In the genomic region with DNA sequence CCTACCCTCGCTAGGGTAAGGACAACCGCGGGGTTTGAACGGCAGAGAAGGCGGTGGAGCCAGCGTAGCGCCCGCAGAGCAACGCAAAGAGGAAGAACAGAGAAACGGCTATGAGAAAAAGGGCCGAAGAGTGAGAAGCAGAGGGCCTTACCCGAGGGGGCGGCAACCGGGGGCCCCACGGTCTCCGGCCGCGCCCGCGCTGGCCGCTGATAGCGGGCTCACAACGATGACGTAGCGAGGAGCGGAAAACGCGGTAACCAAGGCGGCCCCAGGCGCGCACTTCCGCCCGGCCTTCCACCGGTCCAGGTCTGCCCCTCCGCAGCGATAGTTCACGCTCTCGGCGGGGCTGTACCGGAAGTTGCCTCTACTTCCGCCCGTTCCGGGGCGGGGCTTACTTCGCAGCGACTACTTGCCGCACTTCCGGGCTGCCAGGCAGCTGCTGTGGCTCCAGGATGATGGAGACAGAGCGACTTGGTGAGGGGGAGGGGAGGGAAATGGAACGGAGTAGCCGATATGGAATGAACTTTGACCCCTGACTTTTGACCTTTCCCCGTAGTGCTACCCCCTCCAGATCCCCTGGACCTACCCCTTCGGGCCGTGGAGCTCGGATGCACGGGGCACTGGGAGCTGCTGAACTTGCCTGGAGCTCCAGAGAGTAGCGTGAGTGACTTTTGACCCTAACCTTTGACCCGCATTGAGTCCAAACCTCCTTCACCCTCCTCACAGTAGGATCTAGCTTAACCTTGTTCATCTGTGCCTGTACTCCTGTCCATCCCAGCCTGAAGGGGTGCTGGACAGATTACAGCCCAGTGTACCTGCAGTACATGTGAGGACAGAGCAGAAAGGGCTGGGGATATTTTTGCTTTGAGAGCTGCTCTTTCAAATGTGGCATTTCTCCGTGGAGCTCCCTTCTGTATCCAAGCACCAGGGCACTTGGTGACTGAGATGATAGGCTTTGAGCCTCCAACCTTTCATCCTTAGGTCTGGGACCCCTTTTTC, we compare ENCODE assay signal across 8 cellular contexts. TPM values are rescaled to one million over a fixed set of nuclear protein-coding genes. Genes with fewer than 3 reads are reported as not detected.
DNase-seq lines count a peak whose midpoint lies in the region; ATAC-seq lines count a peak whose summit lies in the region.

Gene NELFE (minus strand): TSS at position 231 of the 999 bp plus-strand sequence. CDS start 525 bp downstream, outside the sequence.
Gene SKIC2 (plus strand): TSS at position 435 of the 999 bp plus-strand sequence. CDS start 18 bp downstream, at position 453.

- DNase-seq in COLO668 (lab: John Stamatoyannopoulos, UW; ENCODE audit: unreplicated experiment) (peak; percentile 95), HT1080 (ENCODE audit: low read depth) (peak; percentile 98), NOMO-1 treated with DMSO at 0.1 percent for 48 hours (lab: John Stamatoyannopoulos, UW; ENCODE audit: unreplicated experiment) (peak; percentile 98), memory B cell (ENCODE audit: low spot score in 2 of 2) (peak; percentile 97 to 98)
- peak; percentile 97 for DNase-seq in activated CD8-positive, alpha-beta memory T cell treated with anti-CD3 and anti-CD28 coated beads for 4 hours (ENCODE audit: low read depth in 2 of 2)
- DNase-seq in effector memory CD8-positive, alpha-beta T cell, result peak; percentile 98 to 99 (median 98)
- DNase-seq in stimulated activated CD8-positive, alpha-beta memory T cell treated with anti-CD3 and anti-CD28 coated beads, Interleukin-12 subunit alpha, Interleukin-12 subunit beta, amount 100 ng/mL, for 24 hours (ENCODE audit: extremely low read depth), result peak; percentile 95

- no peaks in the 10 kb centered on the region for H3K9me3 Mint-ChIP-seq in effector memory CD8-positive, alpha-beta T cell
- H3K9me3 Mint-ChIP-seq in memory B cell, result no peaks in the 10 kb centered on the region

- H3K27ac Mint-ChIP-seq in effector memory CD8-positive, alpha-beta T cell, result peak within 1 kb of the TSS; percentile 95 to 96
- peak within 1 kb of the TSS; percentile 94 for H3K27ac Mint-ChIP-seq in memory B cell

- ATAC-seq in GM21360 (IDR thresholded peaks at IDR 0.05; ENCODE audit: unreplicated experiment), result peak; percentile 94
- ATAC-seq in effector memory CD8-positive, alpha-beta T cell (replicated peaks), result peak; percentile 97
- peak; percentile 97 for ATAC-seq in memory B cell (ENCODE audit: low read depth)

- no peaks in the 10 kb centered on the region for H3K27me3 Mint-ChIP-seq in effector memory CD8-positive, alpha-beta T cell
- no peaks in the 10 kb centered on the region for H3K27me3 Mint-ChIP-seq in memory B cell

- H3K4me3 Mint-ChIP-seq in effector memory CD8-positive, alpha-beta T cell, result peak within 1 kb of the TSS; percentile 92 to 93
- H3K4me3 Mint-ChIP-seq in memory B cell, result peak within 1 kb of the TSS; percentile 93

- peaks cover 64% of the 10 kb centered on the region for H3K36me3 Mint-ChIP-seq in effector memory CD8-positive, alpha-beta T cell (ENCODE audit: insufficient read depth)
- peaks cover 35% of the 10 kb centered on the region for H3K36me3 Mint-ChIP-seq in memory B cell

- peaks cover 30 to 33% of the 10 kb centered on the region in 2 donors for H3K4me1 Mint-ChIP-seq in effector memory CD8-positive, alpha-beta T cell (ENCODE audit: low read depth in 2 of 2)
- H3K4me1 Mint-ChIP-seq in memory B cell, result peaks cover 17% of the 10 kb centered on the region

RNA-seq across cellular contexts. Expression of gene NELFE, which starts in this region (rescaled TPM):
- total RNA-seq in HT1080 (2014; rRNA removed; shearing (Covaris generic)), result 109 and 116 TPM in 2 replicates
- polyA plus RNA-seq in HT1080 (2015; cell fraction: cytosol; rRNA removed), result 149 and 154 TPM in 2 replicates
- polyA plus RNA-seq in HT1080 (2015; cell fraction: nucleus; rRNA removed), result 94.6 and 95.1 TPM in 2 replicates

RNA-seq across cellular contexts. Expression of gene SKIC2, which starts in this region (rescaled TPM):
- total RNA-seq in HT1080 (2014; rRNA removed; shearing (Covaris generic)), result 31.4 and 39.0 TPM in 2 replicates
- polyA plus RNA-seq in HT1080 (2015; cell fraction: cytosol; rRNA removed), result 23.1 and 25.7 TPM in 2 replicates
- polyA plus RNA-seq in HT1080 (2015; cell fraction: nucleus; rRNA removed), result 176 and 181 TPM in 2 replicates

Comparison
In these comparisons a context has a peak if more than half of its experiments do, and no peak if none do; other contexts are left out.
1. Peak in every context shown above with its lines: DNase-seq and ATAC-seq.